ENCODE assay signal across 12 cellular contexts in genomic region chr13:74661851-74662250, GRCh38.
"Had no signal": no experiment of that assay in that cellular context is flagged by ENCODE, and none has a peak within 500 bp of the region (broad histone marks: within the 10 kb centered on the region; RNA-seq: fewer than 3 reads in every experiment).

No MANE protein-coding gene starts in this region.

- H3K9me3 ChIP-seq: gastrocnemius medialis, transverse colon had no signal

- H3K4me1 ChIP-seq: gastrocnemius medialis, right atrium auricular region, transverse colon had no signal

- H3K27me3 ChIP-seq: gastrocnemius medialis, right atrium auricular region, transverse colon had no signal

- ATAC-seq: gastrocnemius medialis, left lobe of liver, natural killer cell had no signal

- DNase-seq: activated naive CD4-positive, alpha-beta T cell treated with anti-CD3 and anti-CD28 coated beads, Interleukin-2, amount 50 U/mL, for 16 hours; amniotic stem cell; erythroblast; gastrocnemius medialis; islet precursor cell; mammary epithelial cell; natural killer cell; posterior cingulate gyrus; transverse colon had no signal

- H3K27ac ChIP-seq: gastrocnemius medialis, right atrium auricular region, transverse colon had no signal

- H3K36me3 ChIP-seq: gastrocnemius medialis, right atrium auricular region, transverse colon had no signal

- H3K4me2 ChIP-seq: smooth muscle cell had no signal

- H3K4me3 ChIP-seq: gastrocnemius medialis, right atrium auricular region, smooth muscle cell, transverse colon had no signal
